Comparison of ENCODE assay signal across 16 cellular contexts in the genomic region with DNA sequence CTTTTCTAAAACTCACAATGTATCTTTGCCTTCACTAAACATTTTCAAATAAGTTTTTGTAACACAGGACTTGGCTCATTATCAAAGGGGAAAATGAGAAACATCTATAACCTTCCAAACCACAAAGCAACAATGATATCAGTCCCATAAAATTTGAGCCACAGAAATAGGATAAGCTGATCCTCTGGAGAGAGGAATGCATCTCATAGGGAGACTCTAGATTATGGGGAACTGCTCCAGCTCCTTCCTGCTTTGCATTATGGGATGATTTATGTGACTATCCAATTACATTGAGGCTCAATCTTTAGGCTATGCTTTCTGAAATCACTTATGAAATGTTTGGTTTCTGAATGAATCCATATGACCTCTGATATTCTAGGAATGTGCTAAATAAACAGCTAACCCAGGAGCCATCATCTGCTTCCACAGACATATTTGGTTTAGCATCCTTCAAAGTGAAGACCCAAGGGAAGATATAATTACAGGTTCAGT.
DNase-seq lines count a peak whose midpoint lies in the region; ATAC-seq, FAIRE-seq and TF ChIP-seq lines count a peak whose summit lies in the region.
"Had no signal": no experiment of that assay in that cellular context is flagged by ENCODE, and none has a peak within 500 bp of the region (broad histone marks: within the 10 kb centered on the region; RNA-seq: fewer than 3 reads in every experiment).

No MANE protein-coding gene starts in this region.

- POLR2A ChIA-PET in HEK293T (lab: Yijun Ruan, JAX): interaction anchor here (1.4 kb wide), 1 partner anchor 170 kb away, joined by 3 read pairs; no protein-coding TSS in a partner anchor

- H3K36me3 ChIP-seq in ACC112 (ENCODE audit: insufficient read depth, low read length) (no peaks in the 10 kb centered on the region), sigmoid colon (no peaks in the 10 kb centered on the region)
- H3K36me3 ChIP-seq: BLaER1 treated with 17β-estradiol and CSF1 and Interleukin-3, amounts not matched to agents 10 nM and 100 nM; upper lobe of right lung had no signal

- ATAC-seq in HG03442 (IDR thresholded peaks at IDR 0.05; ENCODE audit: unreplicated experiment): no peak
- ATAC-seq: upper lobe of right lung had no signal

- FAIRE-seq in D721Med (lab: Jason Lieb, UNC): no peak

- no peaks in the 10 kb centered on the region for H3K79me2 ChIP-seq in ACC112 (ENCODE audit: control insufficient read depth, insufficient read depth, low read length, unreplicated experiment)

- TF ChIP-seq POLR2A in sigmoid colon (IDR thresholded peaks at IDR 0.05): no peak

- H2AFZ ChIP-seq in ACC112 (ENCODE audit: low read length, unreplicated experiment): peak overlapping the region; percentile 76

- TF ChIP-seq EP300 in sigmoid colon (IDR thresholded peaks at IDR 0.05): no peak

- CTCF ChIA-PET in HEK293T (lab: Yijun Ruan, JAX): no interaction called here

- no peak for TF ChIP-seq CTCF in D721Med (IDR thresholded peaks at IDR 0.05; ENCODE audit: insufficient read depth, missing control alignments)
- no peak for TF ChIP-seq CTCF in sigmoid colon (IDR thresholded peaks at IDR 0.05)

- H3K4me3 ChIP-seq in ACC112 (ENCODE audit: low read depth, low read length) (no peak overlapping the region), sigmoid colon (no peak overlapping the region)
- H3K4me3 ChIP-seq: BLaER1 treated with 17β-estradiol and CSF1 and Interleukin-3, amounts not matched to agents 10 nM and 100 nM; skin epidermis; upper lobe of right lung had no signal

- intact Hi-C loops in sigmoid colon (cut with DNase I): no loop called here

- H3K27me3 ChIP-seq in ACC112 (ENCODE audit: insufficient read depth, low read length) (no peaks in the 10 kb centered on the region), sigmoid colon (no peaks in the 10 kb centered on the region)
- H3K27me3 ChIP-seq: BLaER1 treated with 17β-estradiol and CSF1 and Interleukin-3, amounts not matched to agents 10 nM and 100 nM; upper lobe of right lung had no signal

- no peak for DNase-seq in HEK293T (ENCODE audit: extremely low spot score)
- peak; percentile 66 for DNase-seq in amniotic stem cell (lab: John Stamatoyannopoulos, UW)
- DNase-seq in iris pigment epithelial cell (ENCODE audit: low read depth): peak; percentile 83
- DNase-seq in D721Med (ENCODE audit: insufficient read length, low spot score): no peak
- no peak for DNase-seq in sigmoid colon
- no peak for DNase-seq in activated naive CD4-positive, alpha-beta T cell treated with Interleukin-2 at 50 U/mL for 16 hours
- DNase-seq: activated CD4-positive, alpha-beta memory T cell treated with anti-CD3 and anti-CD28 coated beads, Interleukin-2, amount 10 ng/mL, durations not matched to agents 7 days and 5 days; activated naive CD4-positive, alpha-beta T cell treated with anti-CD3 and anti-CD28 coated beads, Interleukin-2, amount 10 ng/mL, durations not matched to agents 7 days and 5 days; effector CD4-positive, alpha-beta T cell; NCI-H1694; T-helper 1 cell; upper lobe of right lung had no signal

- H3K27ac ChIP-seq in ACC112 (ENCODE audit: low read depth, low read length): peak overlapping the region; percentile 88
- H3K27ac ChIP-seq in sigmoid colon: no peak overlapping the region
- H3K27ac ChIP-seq: BLaER1 treated with 17β-estradiol and CSF1 and Interleukin-3, amounts not matched to agents 10 nM and 100 nM; upper lobe of right lung had no signal

- H3K4me1 ChIP-seq in ACC112 (ENCODE audit: control insufficient read depth, insufficient read depth, low read length, unreplicated experiment): peaks cover 64% of the 10 kb centered on the region
- H3K4me1 ChIP-seq in sigmoid colon: peaks cover 0 to 13% (median 7%) of the 10 kb centered on the region in 4 donors
- H3K4me1 ChIP-seq: BLaER1 treated with 17β-estradiol and CSF1 and Interleukin-3, amounts not matched to agents 10 nM and 100 nM had no signal

- H3K9me3 ChIP-seq in sigmoid colon: no peaks in the 10 kb centered on the region
- H3K9me3 ChIP-seq: BLaER1 treated with 17β-estradiol and CSF1 and Interleukin-3, amounts not matched to agents 10 nM and 100 nM; upper lobe of right lung had no signal

TF ChIP-seq in HEK293T, 16 proteins besides CTCF, POLR2A, EP300 and RAD21:
- TF ChIP-seq, protein P1, sequence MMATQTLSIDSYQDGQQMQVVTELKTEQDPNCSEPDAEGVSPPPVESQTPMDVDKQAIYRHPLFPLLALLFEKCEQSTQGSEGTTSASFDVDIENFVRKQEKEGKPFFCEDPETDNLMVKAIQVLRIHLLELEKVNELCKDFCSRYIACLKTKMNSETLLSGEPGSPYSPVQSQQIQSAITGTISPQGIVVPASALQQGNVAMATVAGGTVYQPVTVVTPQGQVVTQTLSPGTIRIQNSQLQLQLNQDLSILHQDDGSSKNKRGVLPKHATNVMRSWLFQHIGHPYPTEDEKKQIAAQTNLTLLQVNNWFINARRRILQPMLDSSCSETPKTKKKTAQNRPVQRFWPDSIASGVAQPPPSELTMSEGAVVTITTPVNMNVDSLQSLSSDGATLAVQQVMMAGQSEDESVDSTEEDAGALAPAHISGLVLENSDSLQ (IDR thresholded peaks at IDR 0.05): peak; percentile 29; the same call in 1 of the 2 replicates
- no peak for TF ChIP-seq LEF1 (IDR thresholded peaks at IDR 0.05; ENCODE audit: borderline replicate concordance)

Comparison
In these comparisons a context has a peak if more than half of its experiments do, and no peak if none do; other contexts are left out.
1. DNase-seq: peak in amniotic stem cell (single experiment) and iris pigment epithelial cell (single experiment); none in HEK293T (single experiment), D721Med (single experiment), sigmoid colon (single experiment) and activated naive CD4-positive, alpha-beta T cell treated with Interleukin-2 at 50 U/mL for 16 hours (single experiment).